10 cellular contexts compared by ENCODE assay signal in genomic region chr10:79434223-79434687, GRCh38. TPM values are rescaled to one million over a fixed set of nuclear protein-coding genes. Genes with fewer than 3 reads are reported as not detected.
DNase-seq lines count a peak whose midpoint lies in the region; ATAC-seq and TF ChIP-seq lines count a peak whose summit lies in the region.
"Had no signal": no experiment of that assay in that cellular context is flagged by ENCODE, and none has a peak within 500 bp of the region (broad histone marks: within the 10 kb centered on the region; RNA-seq: fewer than 3 reads in every experiment).

No MANE protein-coding gene starts in this region.

- no peaks in the 10 kb centered on the region for H3K36me3 Mint-ChIP-seq in activated CD8-positive, alpha-beta memory T cell treated with anti-CD3 and anti-CD28 coated beads, Interleukin-2, amount 10 ng/mL, durations not matched to agents 7 days and 5 days
- H3K36me3 Mint-ChIP-seq: memory B cell had no signal

- peaks cover 4 to 54% (median 34%) of the 10 kb centered on the region in 6 donors for H3K4me1 ChIP-seq in spleen

- no peaks in the 10 kb centered on the region for H3K9me3 Mint-ChIP-seq in activated CD8-positive, alpha-beta memory T cell treated with anti-CD3 and anti-CD28 coated beads, Interleukin-2, amount 10 ng/mL, durations not matched to agents 7 days and 5 days (ENCODE audit: low read depth)
- H3K9me3 Mint-ChIP-seq: memory B cell had no signal

- peaks cover 0 to 63% (median 10%) of the 10 kb centered on the region in 6 donors for H3K36me3 ChIP-seq in spleen

- intact Hi-C loops in spleen (cut with DNase I; ENCODE audit: low total_unique reads): no loop called here

- CTCF ChIA-PET in activated CD8-positive, alpha-beta memory T cell treated with anti-CD3 and anti-CD28 coated beads, Interleukin-2, amount 10 ng/mL, durations not matched to agents 7 days and 5 days (lab: Charles Lee): interaction anchor here (0.7 to 1.1 kb wide), 2 partner anchors 10 to 60 kb away, joined by 3 to 4 read pairs; no protein-coding TSS in a partner anchor

- DNase-seq in H4 (ENCODE audit: low spot score) (peak; percentile 34), fibroblast of the aortic adventitia (ENCODE audit: low read depth) (no peak), spleen (no peak), middle frontal gyrus (ENCODE audit: extremely low spot score, low spot score) (no peak), inferior parietal cortex (ENCODE audit: extremely low spot score) (no peak), Ammon's horn (ENCODE audit: low spot score) (no peak), NCI-H2029 treated with DMSO at 0.1 percent for 48 hours (lab: John Stamatoyannopoulos, UW) (no peak)
- no peak for DNase-seq in activated CD8-positive, alpha-beta memory T cell treated with anti-CD3 and anti-CD28 coated beads, Interleukin-2, amount 10 ng/mL, durations not matched to agents 7 days and 5 days
- DNase-seq: DMS153 had no signal

- H3K4me3 ChIP-seq in fibroblast of the aortic adventitia (ENCODE audit: low read depth, low read length) (peak overlapping the region; percentile 49), spleen (no peak overlapping the region)

- TF ChIP-seq CTCF in fibroblast of the aortic adventitia (IDR thresholded peaks at IDR 0.05; ENCODE audit: insufficient read depth, low read length): no peak
- TF ChIP-seq CTCF in spleen (IDR thresholded peaks at IDR 0.05 in 8 of 11, conservative IDR thresholded peaks at IDR 0.05 in 3 of 11): no peak

- 63 to 87% (median 84%) methylated on average over 4 to 5 of the region's 5 CpGs for WGBS in spleen, 5 donors

- peak; percentile 82 for ATAC-seq in activated CD8-positive, alpha-beta memory T cell treated with anti-CD3 and anti-CD28 coated beads, Interleukin-2, amount 10 ng/mL, durations not matched to agents 7 days and 5 days

- peaks cover 13% of the 10 kb centered on the region for H3K4me1 Mint-ChIP-seq in activated CD8-positive, alpha-beta memory T cell treated with anti-CD3 and anti-CD28 coated beads, Interleukin-2, amount 10 ng/mL, durations not matched to agents 7 days and 5 days

- no peaks in the 10 kb centered on the region for H3K27me3 ChIP-seq in spleen (replicated peaks in 1 of 7)

- no peak for TF ChIP-seq POLR2A in spleen (IDR thresholded peaks at IDR 0.05)

- H3K27ac ChIP-seq in spleen: peak overlapping the region in 6 of 8 donors; percentile 26 to 86 (median 80)

- no peaks in the 10 kb centered on the region for H3K9me3 ChIP-seq in spleen

- no peak overlapping the region for H3K27ac Mint-ChIP-seq in activated CD8-positive, alpha-beta memory T cell treated with anti-CD3 and anti-CD28 coated beads, Interleukin-2, amount 10 ng/mL, durations not matched to agents 7 days and 5 days
- H3K27ac Mint-ChIP-seq: memory B cell had no signal

- H3K4me3 Mint-ChIP-seq in activated CD8-positive, alpha-beta memory T cell treated with anti-CD3 and anti-CD28 coated beads, Interleukin-2, amount 10 ng/mL, durations not matched to agents 7 days and 5 days: no peak overlapping the region
- H3K4me3 Mint-ChIP-seq: memory B cell had no signal

- peaks cover 6% of the 10 kb centered on the region for H3K27me3 Mint-ChIP-seq in activated CD8-positive, alpha-beta memory T cell treated with anti-CD3 and anti-CD28 coated beads, Interleukin-2, amount 10 ng/mL, durations not matched to agents 7 days and 5 days

RNA-seq across cellular contexts. Expression of gene ZCCHC24, which starts 11.2 kb away (rescaled TPM):
- total RNA-seq in H4 (2014; rRNA removed; shearing (Covaris generic)): 8.7 and 8.8 TPM in 2 replicates
- 1 to 10 TPM; 2.4 to 3.1 TPM for total RNA-seq in activated CD8-positive, alpha-beta memory T cell treated with anti-CD3 and anti-CD28 coated beads, Interleukin-2, amount 10 ng/mL, durations not matched to agents 7 days and 5 days
- total RNA-seq in fibroblast of the aortic adventitia (ENCODE audit: low replicate concordance): 38.8 and 56.0 TPM in 2 replicates
- total RNA-seq in spleen: 10 to 100 TPM; 12.6 to 34.1 (median 27.1) TPM
- polyA plus RNA-seq in spleen: 10 to 100 TPM in 1 of 3 donors, 1 to 10 TPM in 2; 4.9 to 11.8 (median 5.8) TPM
